13 cellular contexts compared by ENCODE assay signal in genomic region chr12:57262126-57262822, GRCh38. TPM values are rescaled to one million over a fixed set of nuclear protein-coding genes. Genes with fewer than 3 reads are reported as not detected.
A peak's percentile ranks its signal among the peaks of the same experiment; 100 is the strongest.
DNase-seq lines count a peak whose midpoint lies in the region; ATAC-seq and TF ChIP-seq lines count a peak whose summit lies in the region.
"Had no signal": no experiment of that assay in that cellular context is flagged by ENCODE, and none has a peak within 500 bp of the region (broad histone marks: within the 10 kb centered on the region; RNA-seq: fewer than 3 reads in every experiment).

No MANE protein-coding gene starts in this region.

- intact Hi-C loops in heart right ventricle (cut with DNase I) (loop anchor here in 3 of 10 donors (5.0 kb wide), 2 partner anchors 190 to 195 kb away; partner anchors contain the start of genes GLI1 (in 1 of the 3) and INHBE (in 1 of the 3)), cardiac septum (cut with DNase I) (loop anchor here (5.0 kb wide), 1 partner anchor 190 kb away; no protein-coding TSS in a partner anchor)

- peak in 3 of 8 donors; percentile 23 to 31 (median 25) for ATAC-seq in heart right ventricle

- H3K4me3 ChIP-seq in heart right ventricle = no peak overlapping the region
- H3K4me3 ChIP-seq in SJCRH30 = no peak overlapping the region
- no peak overlapping the region for H3K4me3 ChIP-seq in skeletal muscle tissue (ENCODE audit: low read length in 3 of 3)
- H3K4me3 ChIP-seq: GM23248, MG63, PC-9 had no signal

- 70 to 74% methylated on average over 3 of the region's 3 CpGs for WGBS in heart right ventricle, 2 donors

- H3K27ac ChIP-seq in heart right ventricle (peak overlapping the region in 9 of 10 donors; percentile 41 to 90 (median 83)), SJCRH30 (no peak overlapping the region; the same call in 1 of the 2 replicates), skeletal muscle tissue (ENCODE audit: low read depth, low read length) (peak overlapping the region; percentile 87)
- H3K27ac ChIP-seq: GM23248, PC-9 had no signal

- H3K36me3 ChIP-seq in heart right ventricle (peaks cover 0 to 88% (median 22%) of the 10 kb centered on the region in 9 donors), SJCRH30 (no peaks in the 10 kb centered on the region), skeletal muscle tissue (ENCODE audit: control insufficient read depth in 3 of 3, insufficient read depth in 3 of 3, low read length in 3 of 3) (peaks cover 16 to 30% (median 17%) of the 10 kb centered on the region in 3 donors)

- H3K27me3 ChIP-seq in heart right ventricle (no peaks in the 10 kb centered on the region), SJCRH30 (no peaks in the 10 kb centered on the region), skeletal muscle tissue (ENCODE audit: control insufficient read depth in 3 of 3, insufficient read depth in 3 of 3, low read length in 3 of 3) (no peaks in the 10 kb centered on the region)
- H3K27me3 ChIP-seq: MG63 had no signal

- in situ Hi-C loops in KBM-7 (cut with MboI; ENCODE audit: low pct_unique_long_range_greater_than_20kb, low sequenced_read_pairs) = no loop called here

- H3K9ac ChIP-seq in skeletal muscle tissue (ENCODE audit: low read depth in 1 of 3, low read length in 3 of 3) = peak overlapping the region in 2 of 3 donors; percentile 0 to 47
- H3K9ac ChIP-seq: GM23248, SK-N-SH had no signal

- H3K9me3 ChIP-seq in heart right ventricle (no peaks in the 10 kb centered on the region), SJCRH30 (replicated peaks) (no peaks in the 10 kb centered on the region), skeletal muscle tissue (ENCODE audit: control insufficient read depth in 3 of 3, low read length in 3 of 3) (no peaks in the 10 kb centered on the region)
- H3K9me3 ChIP-seq: MG63, SK-N-SH had no signal

- TF ChIP-seq CTCF in heart right ventricle (IDR thresholded peaks at IDR 0.05) = no peak

- no peak for DNase-seq in heart right ventricle
- DNase-seq in cardiac septum (ENCODE audit: low spot score) = no peak
- DNase-seq in SJCRH30 = peak; percentile 51 to 81
- DNase-seq in myocyte (ENCODE audit: low read depth) = peak; percentile 75
- DNase-seq in KBM-7 = no peak
- DNase-seq in T-helper 2 cell = no peak
- DNase-seq: GF-D8, GM23248, HCEC 1CT, MG63, PC-9, SK-N-SH had no signal

- H3K4me1 ChIP-seq in heart right ventricle = peaks cover 6 to 70% (median 28%) of the 10 kb centered on the region in 9 donors
- peaks cover 77% of the 10 kb centered on the region for H3K4me1 ChIP-seq in SJCRH30
- peaks cover 49 to 67% (median 57%) of the 10 kb centered on the region in 3 donors for H3K4me1 ChIP-seq in skeletal muscle tissue (ENCODE audit: control insufficient read depth in 3 of 3, insufficient read depth in 3 of 3, low read length in 3 of 3)

RNA-seq across cellular contexts. Expression of gene STAC3, which starts 11.3 kb away (rescaled TPM):
- total RNA-seq in heart right ventricle = 1 to 10 TPM in 4 of 10 donors, under 1 TPM in 6; 0.30 to 2.9 (median 0.98) TPM
- polyA plus RNA-seq in heart right ventricle = 1 to 10 TPM in 1 of 2 donors, under 1 TPM in 1; 0.81 to 1.7 TPM
- total RNA-seq in cardiac septum = 0.94 TPM
- 1,199 and 1,339 TPM in 2 replicates for total RNA-seq in SJCRH30 (2014; rRNA removed; shearing (Covaris generic))
- 594 and 728 TPM in 2 replicates for total RNA-seq in myocyte
- 337 TPM for polyA plus RNA-seq in myocyte (2012)
- 166 TPM for total RNA-seq in skeletal muscle tissue

RNA-seq across cellular contexts. Expression of gene SHMT2, which starts 32.8 kb away (rescaled TPM):
- total RNA-seq in heart right ventricle (10 to 100 TPM; 24.4 to 47.6 (median 27.1) TPM), cardiac septum (38.8 TPM), myocyte (147 and 153 TPM in 2 replicates), skeletal muscle tissue (91.3 TPM)
- polyA plus RNA-seq in heart right ventricle = 10 to 100 TPM; 14.3 to 49.8 TPM
- 1,504 and 1,712 TPM in 2 replicates for total RNA-seq in SJCRH30 (2014; rRNA removed; shearing (Covaris generic))
- 292 TPM for polyA plus RNA-seq in myocyte (2012)

RNA-seq across cellular contexts. Expression of gene NXPH4, which starts 45.7 kb away (rescaled TPM):
- total RNA-seq in heart right ventricle = 1 to 10 TPM in 7 of 10 donors, under 1 TPM in 3; 0.18 to 6.2 (median 2.3) TPM
- polyA plus RNA-seq in heart right ventricle = 1 to 10 TPM in 1 of 2 donors, under 1 TPM in 1; 0.66 to 1.8 TPM
- total RNA-seq in cardiac septum = 20.0 TPM
- total RNA-seq in SJCRH30 (2014; rRNA removed; shearing (Covaris generic)) = 91.1 and 92.7 TPM in 2 replicates
- 2.4 and 4.3 TPM in 2 replicates for total RNA-seq in myocyte
- 5.5 TPM for polyA plus RNA-seq in myocyte (2012)
- not detected for total RNA-seq in skeletal muscle tissue

Comparison
In these comparisons a context has a peak if more than half of its experiments do, and no peak if none do; other contexts are left out.
1. DNase-seq: peak in SJCRH30 (2 of 2) and myocyte (single experiment); none in heart right ventricle (0 of 2), cardiac septum (single experiment), KBM-7 (single experiment) and T-helper 2 cell (0 of 5).
2. RNA of gene STAC3, which starts 11.3 kb away (total RNA-seq): 1,199 to 1,339 TPM in SJCRH30, 594 to 728 TPM in myocyte and 166 TPM in skeletal muscle tissue (single experiment); 0.30 to 2.9 TPM in heart right ventricle and 0.94 TPM in cardiac septum (single experiment); every median in the first group is over 10 times any median in the second.